21 cellular contexts compared by ENCODE assay signal in the genomic region with DNA sequence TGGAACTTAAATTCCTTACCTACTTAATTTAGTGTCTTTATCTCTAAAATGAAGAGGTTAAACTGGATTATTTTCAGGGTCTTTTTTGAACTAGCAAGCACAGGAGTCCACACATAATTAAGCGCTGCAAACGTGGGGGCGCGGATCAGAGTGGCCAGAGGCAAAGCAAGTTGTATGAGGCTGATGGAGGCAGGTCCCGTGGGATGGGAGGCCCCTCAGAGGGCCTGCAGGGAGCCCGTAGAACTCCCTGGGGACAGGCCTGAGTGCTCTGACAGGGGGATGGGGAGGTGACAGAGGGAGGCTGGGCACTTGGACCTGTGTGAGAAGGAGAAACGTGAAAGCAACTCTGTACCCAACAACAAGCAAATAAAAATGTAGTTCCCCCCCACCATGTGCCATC.
A peak's percentile ranks its signal among the peaks of the same experiment; 100 is the strongest.
DNase-seq lines count a peak whose midpoint lies in the region; FAIRE-seq and TF ChIP-seq lines count a peak whose summit lies in the region.
"Had no signal": no experiment of that assay in that cellular context is flagged by ENCODE, and none has a peak within 500 bp of the region (broad histone marks: within the 10 kb centered on the region; RNA-seq: fewer than 3 reads in every experiment).

No MANE protein-coding gene starts in this region.

- DNase-seq in NB4 (ENCODE audit: low read depth), result peak; percentile 63
- DNase-seq in RCC 7860 (ENCODE audit: low spot score), result no peak
- no peak for DNase-seq in epidermal melanocyte (ENCODE audit: insufficient read length, low spot score)
- DNase-seq in AG20443 (ENCODE audit: low spot score), result no peak
- DNase-seq: ACHN; AML-193; Calu3; CD4-positive, alpha-beta T cell; GF-D8; H9; NCI-H1105; NCI-H1694 treated with DMSO at 0.1 percent for 48 hours; NCI-H345; NCI-H524 treated with DMSO at 0.1 percent for 48 hours; Peyer's patch; Right ventricle myocardium superior had no signal

- H4K20me1 ChIP-seq in BLaER1, result no peaks in the 10 kb centered on the region

- no peaks in the 10 kb centered on the region for H3K36me3 ChIP-seq in BLaER1
- no peaks in the 10 kb centered on the region for H3K36me3 ChIP-seq in esophagus (ENCODE audit: control insufficient read depth in 2 of 2, insufficient read depth in 2 of 2, low read length in 1 of 2)
- H3K36me3 ChIP-seq in parathyroid adenoma (ENCODE audit: control insufficient read depth, insufficient read depth, low read length), result no peaks in the 10 kb centered on the region
- H3K36me3 ChIP-seq: Peyer's patch had no signal

- H3K9ac ChIP-seq in BLaER1, result no peak overlapping the region
- no peak overlapping the region for H3K9ac ChIP-seq in parathyroid adenoma
- H3K9ac ChIP-seq: KMS-11 had no signal

- 90% methylated on average over 7 of the region's 7 CpGs for WGBS in esophagus, 2 donors

- H3K4me1 ChIP-seq in BLaER1, result peaks cover 97% of the 10 kb centered on the region
- peaks cover 2 to 21% of the 10 kb centered on the region in 2 donors for H3K4me1 ChIP-seq in esophagus (ENCODE audit: control insufficient read depth in 2 of 2, insufficient read depth in 2 of 2, low read length in 1 of 2)
- H3K4me1 ChIP-seq in parathyroid adenoma, result peaks cover 41% of the 10 kb centered on the region
- H3K4me1 ChIP-seq: Peyer's patch had no signal

- H3K79me2 ChIP-seq in parathyroid adenoma, result no peaks in the 10 kb centered on the region

- FAIRE-seq in RCC 7860 (lab: Jason Lieb, UNC), result no peak

- no peak for TF ChIP-seq POLR2A in NB4 (IDR thresholded peaks at IDR 0.05; ENCODE audit: extremely low read depth, insufficient read length)

- H3K4me2 ChIP-seq in BLaER1 (peak overlapping the region; percentile 92), parathyroid adenoma (ENCODE audit: low read length) (no peak overlapping the region)
- H3K4me2 ChIP-seq: KMS-11 had no signal

- H3K4me3 ChIP-seq in BLaER1 (no peak overlapping the region), NB4 (ENCODE audit: low read depth, low read length) (no peak overlapping the region), esophagus (ENCODE audit: low read depth in 1 of 2, low read length in 2 of 2) (no peak overlapping the region), parathyroid adenoma (ENCODE audit: low read depth, low read length) (no peak overlapping the region)
- H3K4me3 ChIP-seq: Peyer's patch, SK-N-MC had no signal

- H3K9me3 ChIP-seq in BLaER1 (no peaks in the 10 kb centered on the region), esophagus (ENCODE audit: control insufficient read depth in 2 of 2, insufficient read depth in 1 of 2, low read depth in 1 of 2, low read length in 1 of 2) (no peaks in the 10 kb centered on the region), parathyroid adenoma (ENCODE audit: control insufficient read depth, low read length) (no peaks in the 10 kb centered on the region)
- H3K9me3 ChIP-seq: Peyer's patch had no signal

- TF ChIP-seq CTCF in NB4 (IDR thresholded peaks at IDR 0.05; ENCODE audit: low read depth, low read length) (no peak), parathyroid adenoma (IDR thresholded peaks at IDR 0.05) (no peak)

- H3K27ac ChIP-seq in BLaER1 (peak overlapping the region; percentile 78), esophagus (ENCODE audit: low read depth in 2 of 2, low read length in 1 of 2) (peak overlapping the region; percentile 54 to 69), parathyroid adenoma (peak overlapping the region; percentile 91)
- H3K27ac ChIP-seq: KMS-11, Peyer's patch, SK-N-MC had no signal

- H2AFZ ChIP-seq in parathyroid adenoma, result peak overlapping the region; percentile 80

- H3K27me3 ChIP-seq in BLaER1 (no peaks in the 10 kb centered on the region), esophagus (ENCODE audit: control insufficient read depth in 1 of 2, insufficient read depth in 2 of 2, low read length in 2 of 2) (no peaks in the 10 kb centered on the region), parathyroid adenoma (ENCODE audit: control insufficient read depth, insufficient read depth, low read length) (no peaks in the 10 kb centered on the region)
- H3K27me3 ChIP-seq: Peyer's patch had no signal
